11 cellular contexts compared by ENCODE assay signal in the genomic region with DNA sequence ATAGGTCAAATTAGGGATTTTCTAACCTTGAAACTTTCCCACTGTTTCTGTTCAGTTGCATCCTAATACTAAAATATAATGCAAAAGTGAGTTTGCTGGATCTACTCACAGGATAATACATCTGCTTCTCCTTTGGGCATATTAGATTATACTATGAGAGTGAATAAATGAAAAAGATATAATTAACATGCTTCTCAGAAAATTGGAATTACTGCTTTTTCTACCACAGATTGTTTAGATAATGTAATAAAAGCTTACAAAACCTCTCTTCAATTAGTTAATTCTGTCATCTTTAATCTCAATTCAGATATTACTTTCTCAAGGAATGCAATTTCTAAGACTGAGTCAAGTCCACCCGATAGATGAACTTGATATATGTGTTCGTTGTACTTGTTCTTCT.
"Had no signal": no experiment of that assay in that cellular context is flagged by ENCODE, and none has a peak within 500 bp of the region (broad histone marks: within the 10 kb centered on the region; RNA-seq: fewer than 3 reads in every experiment).

No MANE protein-coding gene starts in this region.

- H2AFZ ChIP-seq: GM23248, GM23338 had no signal

- ATAC-seq: GM23338, HCT116 had no signal

- H3K4me3 ChIP-seq: GM23248, GM23338, HAP-1 had no signal

- H3K27ac ChIP-seq: GM23248 had no signal

- H3K9me3 ChIP-seq: HAP-1 had no signal

- H3K4me2 ChIP-seq: GM23338 had no signal

- FAIRE-seq: H1, H54 had no signal

- H3K36me3 ChIP-seq: HAP-1 had no signal

- H3K9ac ChIP-seq: GM23248 had no signal

- DNase-seq: GM23248, GOT3, H7, H9, HCEC 1CT, HFFc6 had no signal
